8 cellular contexts compared by ENCODE assay signal in genomic region chr19:2494447-2495129, GRCh38. TPM values are rescaled to one million over a fixed set of nuclear protein-coding genes. Genes with fewer than 3 reads are reported as not detected.
DNase-seq lines count a peak whose midpoint lies in the region; ATAC-seq and TF ChIP-seq lines count a peak whose summit lies in the region.

No MANE protein-coding gene starts in this region.

- no peak for TF ChIP-seq CTCF in body of pancreas (IDR thresholded peaks at IDR 0.05)

- peak; percentile 22 to 60 (median 55) for DNase-seq in CD4-positive, CD25-positive, alpha-beta regulatory T cell
- peak; percentile 19 to 64 (median 60) for DNase-seq in T-helper 17 cell
- peak; percentile 80 to 84 (median 82) for DNase-seq in body of pancreas
- DNase-seq in iPS DF 6.9 (ENCODE audit: low read depth, low spot score), result no peak
- peak; percentile 83 for DNase-seq in retina
- no peak for DNase-seq in SHP77 treated with DMSO at 0.1 percent for 48 hours (lab: John Stamatoyannopoulos, UW)
- DNase-seq in NCI-H446 treated with DMSO at 0.1 percent for 48 hours (lab: John Stamatoyannopoulos, UW), result no peak

- WGBS in body of pancreas, 2 donors, result 8 to 48% methylated on average over 5 to 72 of the region's 72 CpGs
- WGBS in iPS DF 6.9 (ENCODE audit: insufficient coverage, insufficient read length), result no CpG with 5 or more reads among the region's 72 CpGs

- ATAC-seq in CD4-positive, CD25-positive, alpha-beta regulatory T cell (ENCODE audit: low read depth in 2 of 2), result peak; percentile 62 to 68
- ATAC-seq in HG02610 (IDR thresholded peaks at IDR 0.05; ENCODE audit: unreplicated experiment) (peak; percentile 66), T-helper 17 cell (peak; percentile 80), body of pancreas (peak; percentile 75)

- no peaks in the 10 kb centered on the region for H3K9me3 Mint-ChIP-seq in CD4-positive, CD25-positive, alpha-beta regulatory T cell

- no peaks in the 10 kb centered on the region for H3K9me3 ChIP-seq in CD4-positive, CD25-positive, alpha-beta regulatory T cell (ENCODE audit: control insufficient read depth in 2 of 2, low read length in 2 of 2)
- H3K9me3 ChIP-seq in T-helper 17 cell (ENCODE audit: control insufficient read depth, low read length, poor library complexity, severe bottlenecking) (no peaks in the 10 kb centered on the region), body of pancreas (no peaks in the 10 kb centered on the region), iPS DF 6.9 (ENCODE audit: control insufficient read depth, insufficient read depth, low read length) (no peaks in the 10 kb centered on the region)

- H3K36me3 Mint-ChIP-seq in CD4-positive, CD25-positive, alpha-beta regulatory T cell, result no peaks in the 10 kb centered on the region
- H3K36me3 Mint-ChIP-seq in T-helper 17 cell (ENCODE audit: low read depth), result no peaks in the 10 kb centered on the region

- peak overlapping the region; percentile 48 for H3K4me3 ChIP-seq in CD4-positive, CD25-positive, alpha-beta regulatory T cell (ENCODE audit: low read depth, low read length)
- H3K4me3 ChIP-seq in body of pancreas (peak overlapping the region in 1 of 2 donors; percentile 38), iPS DF 6.9 (ENCODE audit: low read length) (peak overlapping the region; percentile 38; the same call in 1 of the 2 replicates)

- peak overlapping the region; percentile 78 to 90 (median 84) for H3K4me3 Mint-ChIP-seq in CD4-positive, CD25-positive, alpha-beta regulatory T cell
- peak overlapping the region; percentile 84 for H3K4me3 Mint-ChIP-seq in T-helper 17 cell

- H3K27ac ChIP-seq in CD4-positive, CD25-positive, alpha-beta regulatory T cell (ENCODE audit: insufficient read depth, low read length, poor library complexity, severe bottlenecking), result no peak overlapping the region
- H3K27ac ChIP-seq in body of pancreas, result peak overlapping the region; percentile 70 to 97 (median 90)
- no peak overlapping the region for H3K27ac ChIP-seq in iPS DF 6.9 (ENCODE audit: low read length)

- TF ChIP-seq POLR2A in body of pancreas (IDR thresholded peaks at IDR 0.05), result peak; percentile 47 to 68 (median 61)

- peaks cover 22% of the 10 kb centered on the region for H3K4me1 ChIP-seq in CD4-positive, CD25-positive, alpha-beta regulatory T cell (ENCODE audit: control insufficient read depth, insufficient read depth, low read length, poor library complexity, severe bottlenecking)
- H3K4me1 ChIP-seq in body of pancreas (peaks cover 57% of the 10 kb centered on the region), iPS DF 6.9 (ENCODE audit: control insufficient read depth, insufficient read depth, low read length) (peaks cover 6% of the 10 kb centered on the region)

- intact Hi-C loops in body of pancreas (cut with DNase I), result loop anchor here (5.0 kb wide), 1 partner anchor 53 kb away; no protein-coding TSS in a partner anchor

- peaks cover 11% of the 10 kb centered on the region for H3K27me3 ChIP-seq in CD4-positive, CD25-positive, alpha-beta regulatory T cell (ENCODE audit: control insufficient read depth, insufficient read depth, low read length)
- H3K27me3 ChIP-seq in body of pancreas, result no peaks in the 10 kb centered on the region
- H3K27me3 ChIP-seq in iPS DF 6.9 (ENCODE audit: control insufficient read depth, insufficient read depth, low read length), result peaks cover 3% of the 10 kb centered on the region

- H3K27ac Mint-ChIP-seq in CD4-positive, CD25-positive, alpha-beta regulatory T cell, result peak overlapping the region in 2 of 3 donors; percentile 55 to 66
- no peak overlapping the region for H3K27ac Mint-ChIP-seq in T-helper 17 cell

- H3K36me3 ChIP-seq in CD4-positive, CD25-positive, alpha-beta regulatory T cell (ENCODE audit: control insufficient read depth, insufficient read depth, low read length), result no peaks in the 10 kb centered on the region
- H3K36me3 ChIP-seq in body of pancreas (replicated peaks in 1 of 2; ENCODE audit: insufficient read depth in 1 of 2, low read depth in 2 of 2) (no peaks in the 10 kb centered on the region), iPS DF 6.9 (ENCODE audit: control insufficient read depth, insufficient read depth, low read length) (no peaks in the 10 kb centered on the region; the same call in 1 of the 2 replicates)

- H3K4me1 Mint-ChIP-seq in CD4-positive, CD25-positive, alpha-beta regulatory T cell, result peaks cover 0 to 39% (median 23%) of the 10 kb centered on the region in 4 donors
- peaks cover 22% of the 10 kb centered on the region for H3K4me1 Mint-ChIP-seq in T-helper 17 cell

- H3K27me3 Mint-ChIP-seq in CD4-positive, CD25-positive, alpha-beta regulatory T cell, result peaks cover 32% of the 10 kb centered on the region
- H3K27me3 Mint-ChIP-seq in T-helper 17 cell, result peaks cover 11% of the 10 kb centered on the region

RNA-seq across cellular contexts. Expression of gene GADD45B, which starts 18.7 kb away (rescaled TPM):
- total RNA-seq in CD4-positive, CD25-positive, alpha-beta regulatory T cell, result 191 TPM
- 10 to 100 TPM; 53.4 to 70.2 (median 63.3) TPM for polyA plus RNA-seq in CD4-positive, CD25-positive, alpha-beta regulatory T cell
- total RNA-seq in T-helper 17 cell (100 to 1,000 TPM; 120 to 135 TPM), body of pancreas (10 to 100 TPM; 68.0 to 84.7 TPM)

RNA-seq across cellular contexts. Expression of gene LMNB2, which starts 37.8 kb away (rescaled TPM):
- 16.0 TPM for total RNA-seq in CD4-positive, CD25-positive, alpha-beta regulatory T cell
- 1 to 10 TPM; 3.8 to 7.5 (median 4.8) TPM for polyA plus RNA-seq in CD4-positive, CD25-positive, alpha-beta regulatory T cell
- 10 to 100 TPM; 13.1 to 16.0 TPM for total RNA-seq in T-helper 17 cell
- total RNA-seq in body of pancreas, result 10 to 100 TPM; 11.7 to 30.0 TPM

Comparison
In these comparisons a context has a peak if more than half of its experiments do, and no peak if none do; other contexts are left out.
1. DNase-seq: peak in CD4-positive, CD25-positive, alpha-beta regulatory T cell (3 of 3), T-helper 17 cell (3 of 3), body of pancreas (4 of 4) and retina (single experiment); none in iPS DF 6.9 (single experiment), SHP77 treated with DMSO at 0.1 percent for 48 hours (single experiment) and NCI-H446 treated with DMSO at 0.1 percent for 48 hours (single experiment).
2. H3K27ac ChIP-seq: peak in body of pancreas (4 of 4); none in CD4-positive, CD25-positive, alpha-beta regulatory T cell (single experiment) and iPS DF 6.9 (single experiment).
3. Peak in every context shown above with its lines, with median percentiles within 50 percentile points of each other: ATAC-seq.